In the genomic region with DNA sequence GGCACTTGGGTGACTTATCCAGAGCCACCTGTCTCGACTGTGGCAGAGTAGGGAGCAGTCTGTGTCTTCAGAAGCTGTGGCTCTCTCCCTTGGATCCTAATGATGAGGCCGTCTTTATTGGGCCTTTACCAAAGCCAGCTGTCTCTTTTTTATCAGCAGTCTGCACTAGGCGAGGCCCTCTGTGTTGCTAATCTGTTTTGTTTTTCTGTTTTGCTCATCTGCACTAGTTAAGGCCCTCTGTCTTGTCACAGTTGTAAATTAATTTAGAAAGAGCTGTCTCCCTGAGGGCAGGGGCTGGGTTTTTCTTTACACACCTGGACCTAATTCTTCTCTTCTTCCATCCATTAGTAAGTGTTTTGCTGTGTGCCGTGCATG, we compare ENCODE assay signal across 11 cellular contexts. TPM values are rescaled to one million over a fixed set of nuclear protein-coding genes. Genes with fewer than 3 reads are reported as not detected.
DNase-seq lines count a peak whose midpoint lies in the region; ATAC-seq and TF ChIP-seq lines count a peak whose summit lies in the region.
"Had no signal": no experiment of that assay in that cellular context is flagged by ENCODE, and none has a peak within 500 bp of the region (broad histone marks: within the 10 kb centered on the region; RNA-seq: fewer than 3 reads in every experiment).

No MANE protein-coding gene starts in this region.

- no peaks in the 10 kb centered on the region for H3K9me3 Mint-ChIP-seq in CD4-positive, CD25-positive, alpha-beta regulatory T cell
- no peaks in the 10 kb centered on the region for H3K9me3 Mint-ChIP-seq in activated CD8-positive, alpha-beta T cell treated with anti-CD3 and anti-CD28 coated beads, Interleukin-2, amount 10 ng/mL, durations not matched to agents 7 days and 5 days (ENCODE audit: insufficient read depth)

- H3K36me3 Mint-ChIP-seq in CD4-positive, CD25-positive, alpha-beta regulatory T cell: peaks cover 10% of the 10 kb centered on the region
- peaks cover 17% of the 10 kb centered on the region for H3K36me3 Mint-ChIP-seq in activated CD8-positive, alpha-beta T cell treated with anti-CD3 and anti-CD28 coated beads, Interleukin-2, amount 10 ng/mL, durations not matched to agents 7 days and 5 days (ENCODE audit: low read depth)

- POLR2A ChIA-PET in activated CD8-positive, alpha-beta T cell treated with anti-CD3 and anti-CD28 coated beads, Interleukin-2, amount 10 ng/mL, durations not matched to agents 7 days and 5 days (lab: Charles Lee): no interaction called here

- H3K27ac ChIP-seq in CD4-positive, CD25-positive, alpha-beta regulatory T cell (ENCODE audit: insufficient read depth, low read length, poor library complexity, severe bottlenecking): no peak overlapping the region
- peak overlapping the region in 1 of 2 donors; percentile 41 for H3K27ac ChIP-seq in ovary
- H3K27ac ChIP-seq: HL-60 had no signal

- no peak overlapping the region for H3K4me3 ChIP-seq in CD4-positive, CD25-positive, alpha-beta regulatory T cell (ENCODE audit: low read depth, low read length)
- H3K4me3 ChIP-seq in ovary: no peak overlapping the region
- H3K4me3 ChIP-seq: smooth muscle cell had no signal

- no peak for TF ChIP-seq POLR2A in ovary (IDR thresholded peaks at IDR 0.05)

- H3K27me3 ChIP-seq in CD4-positive, CD25-positive, alpha-beta regulatory T cell (ENCODE audit: control insufficient read depth, insufficient read depth, low read length): no peaks in the 10 kb centered on the region
- no peaks in the 10 kb centered on the region for H3K27me3 ChIP-seq in ovary

- no peak for TF ChIP-seq EP300 in ovary (IDR thresholded peaks at IDR 0.05)

- H3K36me3 ChIP-seq in CD4-positive, CD25-positive, alpha-beta regulatory T cell (ENCODE audit: control insufficient read depth, insufficient read depth, low read length): peaks cover 36% of the 10 kb centered on the region
- H3K36me3 ChIP-seq in ovary: no peaks in the 10 kb centered on the region

- intact Hi-C loops in ovary (cut with DNase I): loop anchor here in 1 of 4 donors (5.0 kb wide), 1 partner anchor 44 kb away; a partner anchor contains a TSS

- in situ Hi-C loops in GM13977 (cut with MboI; ENCODE audit: low pct_unique_long_range_greater_than_20kb, low sequenced_read_pairs, unreplicated experiment): no loop called here

- H3K4me3 Mint-ChIP-seq in CD4-positive, CD25-positive, alpha-beta regulatory T cell: no peak overlapping the region
- no peak overlapping the region for H3K4me3 Mint-ChIP-seq in activated CD8-positive, alpha-beta T cell treated with anti-CD3 and anti-CD28 coated beads, Interleukin-2, amount 10 ng/mL, durations not matched to agents 7 days and 5 days

- TF ChIP-seq CTCF in GM13977 (IDR thresholded peaks at IDR 0.05; ENCODE audit: extremely low read depth, insufficient read depth, missing control alignments): no peak
- no peak for TF ChIP-seq CTCF in ovary (IDR thresholded peaks at IDR 0.05)

- peak overlapping the region; percentile 53 to 81 (median 71) for H3K27ac Mint-ChIP-seq in CD4-positive, CD25-positive, alpha-beta regulatory T cell
- peak overlapping the region; percentile 15 for H3K27ac Mint-ChIP-seq in activated CD8-positive, alpha-beta T cell treated with anti-CD3 and anti-CD28 coated beads, Interleukin-2, amount 10 ng/mL, durations not matched to agents 7 days and 5 days

- no peak for ATAC-seq in CD4-positive, CD25-positive, alpha-beta regulatory T cell (ENCODE audit: low read depth in 2 of 2)
- peak; percentile 39 for ATAC-seq in GM21526 (IDR thresholded peaks at IDR 0.05; ENCODE audit: low FRiP score, unreplicated experiment)
- ATAC-seq in activated CD8-positive, alpha-beta T cell treated with anti-CD3 and anti-CD28 coated beads, Interleukin-2, amount 10 ng/mL, durations not matched to agents 7 days and 5 days: no peak

- H3K27me3 Mint-ChIP-seq in CD4-positive, CD25-positive, alpha-beta regulatory T cell: no peaks in the 10 kb centered on the region
- H3K27me3 Mint-ChIP-seq in activated CD8-positive, alpha-beta T cell treated with anti-CD3 and anti-CD28 coated beads, Interleukin-2, amount 10 ng/mL, durations not matched to agents 7 days and 5 days (ENCODE audit: low read depth): no peaks in the 10 kb centered on the region

- peaks cover 20 to 55% (median 34%) of the 10 kb centered on the region in 4 donors for H3K4me1 Mint-ChIP-seq in CD4-positive, CD25-positive, alpha-beta regulatory T cell
- H3K4me1 Mint-ChIP-seq in activated CD8-positive, alpha-beta T cell treated with anti-CD3 and anti-CD28 coated beads, Interleukin-2, amount 10 ng/mL, durations not matched to agents 7 days and 5 days (ENCODE audit: low read depth): peaks cover 41% of the 10 kb centered on the region

- CTCF ChIA-PET in activated CD8-positive, alpha-beta T cell treated with anti-CD3 and anti-CD28 coated beads, Interleukin-2, amount 10 ng/mL, durations not matched to agents 7 days and 5 days (lab: Charles Lee): interaction anchor here (1.7 kb wide), 1 partner anchor 21 kb away, joined by 4 read pairs; no protein-coding TSS in a partner anchor

- DNase-seq in CD4-positive, CD25-positive, alpha-beta regulatory T cell: no peak
- DNase-seq in activated CD8-positive, alpha-beta T cell treated with anti-CD3 and anti-CD28 coated beads, Interleukin-2, amount 10 ng/mL, durations not matched to agents 7 days and 5 days: no peak
- DNase-seq in myocyte (ENCODE audit: low read depth) (peak; percentile 77), NCI-H510A treated with DMSO at 0.1 percent for 48 hours (lab: John Stamatoyannopoulos, UW) (no peak), GM19238 (ENCODE audit: insufficient read length, low spot score) (no peak), GM13977 (ENCODE audit: low spot score) (no peak), ovary (no peak)
- DNase-seq: activated T-cell treated with anti-CD3 and anti-CD28 coated beads for 4 hours had no signal

- peaks cover 11% of the 10 kb centered on the region for H3K4me1 ChIP-seq in CD4-positive, CD25-positive, alpha-beta regulatory T cell (ENCODE audit: control insufficient read depth, insufficient read depth, low read length, poor library complexity, severe bottlenecking)
- H3K4me1 ChIP-seq in ovary (ENCODE audit: insufficient read depth): peaks cover 12% of the 10 kb centered on the region

- 32 to 41% (median 38%) methylated on average over 4 of the region's 4 CpGs for WGBS in ovary, 3 donors

- H3K9me3 ChIP-seq in CD4-positive, CD25-positive, alpha-beta regulatory T cell (ENCODE audit: control insufficient read depth in 2 of 2, low read length in 2 of 2): no peaks in the 10 kb centered on the region
- no peaks in the 10 kb centered on the region for H3K9me3 ChIP-seq in ovary

RNA-seq across cellular contexts. Expression of a gene that starts 45.0 kb away (rescaled TPM):
- 77.9 TPM for total RNA-seq in CD4-positive, CD25-positive, alpha-beta regulatory T cell
- 10 to 100 TPM; 47.6 to 75.4 (median 51.5) TPM for polyA plus RNA-seq in CD4-positive, CD25-positive, alpha-beta regulatory T cell
- total RNA-seq in activated CD8-positive, alpha-beta T cell treated with anti-CD3 and anti-CD28 coated beads, Interleukin-2, amount 10 ng/mL, durations not matched to agents 7 days and 5 days: 10 to 100 TPM; 56.2 to 58.3 TPM
- total RNA-seq in myocyte: 29.2 and 43.0 TPM in 2 replicates
- polyA plus RNA-seq in myocyte (2012): 25.9 TPM
- 10 to 100 TPM; 18.5 to 43.7 (median 37.6) TPM for total RNA-seq in ovary
- polyA plus RNA-seq in ovary: 10 to 100 TPM; 11.4 to 54.6 TPM

RNA-seq across cellular contexts. Expression of a gene that starts 52.0 kb away (rescaled TPM):
- 33.0 TPM for total RNA-seq in CD4-positive, CD25-positive, alpha-beta regulatory T cell
- polyA plus RNA-seq in CD4-positive, CD25-positive, alpha-beta regulatory T cell: 10 to 100 TPM; 67.5 to 89.9 (median 76.2) TPM
- total RNA-seq in activated CD8-positive, alpha-beta T cell treated with anti-CD3 and anti-CD28 coated beads, Interleukin-2, amount 10 ng/mL, durations not matched to agents 7 days and 5 days: 100 to 1,000 TPM; 607 to 613 TPM
- total RNA-seq in myocyte (57.8 and 63.9 TPM in 2 replicates), ovary (10 to 100 TPM; 34.1 to 50.0 (median 38.8) TPM)
- 48.0 TPM for polyA plus RNA-seq in myocyte (2012)
- 10 to 100 TPM; 42.1 to 49.0 TPM for polyA plus RNA-seq in ovary

RNA-seq across cellular contexts. Expression of a gene that starts 58.9 kb away (rescaled TPM):
- total RNA-seq in CD4-positive, CD25-positive, alpha-beta regulatory T cell: 48.3 TPM
- 100 to 1,000 TPM; 158 to 237 (median 214) TPM for polyA plus RNA-seq in CD4-positive, CD25-positive, alpha-beta regulatory T cell
- total RNA-seq in activated CD8-positive, alpha-beta T cell treated with anti-CD3 and anti-CD28 coated beads, Interleukin-2, amount 10 ng/mL, durations not matched to agents 7 days and 5 days: 10 to 100 TPM; 76.7 to 77.9 TPM
- total RNA-seq in myocyte (113 and 120 TPM in 2 replicates), ovary (100 to 1,000 TPM in 2 of 7 donors, 10 to 100 TPM in 5; 57.7 to 119 (median 97.7) TPM)
- polyA plus RNA-seq in myocyte (2012): 136 TPM
- polyA plus RNA-seq in ovary: 100 to 1,000 TPM; 124 to 194 TPM
